Comparison of ENCODE assay signal across 10 cellular contexts in the genomic region with DNA sequence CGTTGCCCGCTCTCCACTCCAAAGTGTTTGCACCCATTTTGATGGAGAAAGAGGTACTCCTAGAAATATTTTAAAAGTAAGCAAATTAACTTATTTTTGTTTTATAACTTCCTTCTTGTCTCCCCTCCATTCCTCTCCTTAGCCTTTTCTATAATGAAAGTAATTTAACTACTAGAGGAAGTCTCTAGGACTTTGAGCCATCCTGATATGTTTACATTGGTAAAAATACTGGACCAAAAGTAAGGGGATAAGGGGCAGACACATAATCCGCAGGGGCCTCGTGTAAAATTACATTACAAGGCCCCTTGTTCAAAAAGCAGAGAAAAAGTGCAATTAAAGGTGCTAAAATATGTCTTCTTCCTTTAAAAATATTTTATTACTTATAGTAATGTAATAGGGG. TPM values are rescaled to one million over a fixed set of nuclear protein-coding genes. Genes with fewer than 3 reads are reported as not detected.
"Had no signal": no experiment of that assay in that cellular context is flagged by ENCODE, and none has a peak within 500 bp of the region (broad histone marks: within the 10 kb centered on the region; RNA-seq: fewer than 3 reads in every experiment).

No MANE protein-coding gene starts in this region.

- H3K27ac ChIP-seq: GM23248, HL-60 had no signal

- H2AFZ ChIP-seq: GM23248 had no signal

- DNase-seq: GM23248, GOT3, H7, HFFc6, IMR-90 had no signal

- FAIRE-seq: K562 had no signal

- ATAC-seq: HCT116, K562 had no signal

- H3K9me3 ChIP-seq: HAP-1 had no signal

- H3K4me1 ChIP-seq: HAP-1 had no signal

- H3K4me3 ChIP-seq: GM23248, HAP-1, K562 had no signal

- H3K9ac ChIP-seq: GM23248 had no signal

RNA-seq across cellular contexts. Expression of a gene that starts 55.4 kb away (rescaled TPM):
- total RNA-seq: HT1080 had no signal
